Comparison of ENCODE assay signal across 2 cellular contexts in genomic region chr17:7266784-7267183, GRCh38.
TF ChIP-seq lines count a peak whose summit lies in the region.

No MANE protein-coding gene starts in this region.

TF ChIP-seq in A549, 52 proteins besides CTCF, POLR2A, EP300 and RAD21:
- TF ChIP-seq FOSL2 (IDR thresholded peaks at IDR 0.05) (no peak), FOSL2 (CRISPR knock-in tag; IDR thresholded peaks at IDR 0.05) (peak; percentile 31; the same call in 1 of the 2 replicates), TFCP2L1 (CRISPR knock-in tag; IDR thresholded peaks at IDR 0.05) (no peak), FOXS1 (CRISPR knock-in tag; IDR thresholded peaks at IDR 0.05) (no peak), BCL3 (IDR thresholded peaks at IDR 0.05) (no peak), ZFP36 (IDR thresholded peaks at IDR 0.05; ENCODE audit: borderline replicate concordance, partially characterized antibody) (peak; percentile 25), RARB (CRISPR knock-in tag; IDR thresholded peaks at IDR 0.05) (no peak), MAX (IDR thresholded peaks at IDR 0.05) (no peak), RFX5 (IDR thresholded peaks at IDR 0.05) (no peak), CEBPB (IDR thresholded peaks at IDR 0.05) (no peak), GATA3 (IDR thresholded peaks at IDR 0.05; ENCODE audit: borderline replicate concordance) (peak; percentile 65; the same call in 1 of the 2 replicates), HDAC2 (IDR thresholded peaks at IDR 0.05) (no peak), EHF (CRISPR knock-in tag; IDR thresholded peaks at IDR 0.05) (no peak), CHD2 (IDR thresholded peaks at IDR 0.05; ENCODE audit: low read length, partially characterized antibody) (no peak), SMC3 (IDR thresholded peaks at IDR 0.05) (no peak), ELK1 (IDR thresholded peaks at IDR 0.05; ENCODE audit: low read depth, low read length) (no peak), MAFK (IDR thresholded peaks at IDR 0.05; ENCODE audit: partially characterized antibody) (no peak), KDM1A (IDR thresholded peaks at IDR 0.05; ENCODE audit: low read depth) (no peak), BHLHE40 (IDR thresholded peaks at IDR 0.05; ENCODE audit: low read depth, low read length) (no peak)

TF ChIP-seq in K562, 482 proteins besides CTCF, POLR2A, EP300 and RAD21:
- TF ChIP-seq PBX2 (CRISPR knock-in tag; IDR thresholded peaks at IDR 0.05; ENCODE audit: low read depth) (no peak), PBX2 (tag; conservative IDR thresholded peaks at IDR 0.05; ENCODE audit: low read depth) (no peak)
